Comparison of ENCODE assay signal across 1 cellular context in the genomic region with DNA sequence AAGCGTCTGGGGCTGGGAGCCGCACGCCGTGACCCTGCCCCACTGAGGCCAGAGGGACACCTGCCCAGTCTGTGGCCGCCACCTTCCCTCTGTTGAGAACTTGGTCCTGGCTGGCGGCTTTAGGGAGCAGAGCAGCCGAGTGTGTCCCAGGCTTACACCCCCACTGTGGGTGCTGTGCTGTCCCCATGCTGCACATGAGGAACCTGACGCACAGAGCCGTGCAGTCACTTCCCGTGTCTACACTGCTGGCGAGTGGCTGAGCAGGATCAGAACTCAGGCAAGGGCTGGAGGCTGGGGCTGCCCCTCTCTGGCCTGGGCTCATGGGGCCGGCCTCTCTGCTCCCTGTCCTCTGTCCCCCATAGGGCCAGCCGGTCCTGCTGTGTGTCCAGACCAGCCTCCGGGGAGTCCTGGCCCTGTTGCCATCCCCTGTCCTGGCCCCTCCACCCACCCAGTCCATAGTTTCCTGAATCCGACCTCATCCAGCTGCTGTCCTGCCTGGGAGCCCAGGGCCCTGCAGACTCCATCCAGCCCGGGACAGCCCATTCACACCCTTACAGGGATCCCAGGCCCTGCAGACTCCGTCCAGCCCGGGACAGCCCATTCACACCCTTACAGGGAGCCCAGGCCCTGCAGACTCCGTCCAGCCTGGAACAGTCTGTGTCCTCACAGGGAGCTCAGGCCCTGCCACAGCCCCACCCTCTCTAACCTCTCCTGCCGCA.
TF ChIP-seq lines count a peak whose summit lies in the region.

No MANE protein-coding gene starts in this region.

TF ChIP-seq in HEK293, 187 proteins besides CTCF, POLR2A, EP300 and RAD21 (continued from another document):
- peak; percentile 67 for TF ChIP-seq PRDM10 (tag by site-specific recombination; IDR thresholded peaks at IDR 0.05)
- no peak for TF ChIP-seq ZNF280D (tag by site-specific recombination; IDR thresholded peaks at IDR 0.05)
- 0 out of 2 replicates have a peak, but pooled peaks have one; percentile 10 for TF ChIP-seq ZBTB8A (tag by site-specific recombination; IDR thresholded peaks at IDR 0.05)
- TF ChIP-seq ZNF660 (tag by site-specific recombination; IDR thresholded peaks at IDR 0.05): no peak
- TF ChIP-seq ZNF114 (tag by site-specific recombination; IDR thresholded peaks at IDR 0.05): no peak
- TF ChIP-seq ZNF843 (tag by site-specific recombination; IDR thresholded peaks at IDR 0.05): no peak
- no peak for TF ChIP-seq ZNF664 (tag by site-specific recombination; IDR thresholded peaks at IDR 0.05)
- no peak for TF ChIP-seq KLF9 (tag by site-specific recombination; IDR thresholded peaks at IDR 0.05; ENCODE audit: low read depth)
- no peak for TF ChIP-seq YY2 (tag by site-specific recombination; IDR thresholded peaks at IDR 0.05)
- TF ChIP-seq ZFHX2 (tag by site-specific recombination; conservative IDR thresholded peaks at IDR 0.05): no peak
- no peak for TF ChIP-seq ZNF629 (tag by site-specific recombination; IDR thresholded peaks at IDR 0.05)
- no peak for TF ChIP-seq ZNF155 (tag by site-specific recombination; IDR thresholded peaks at IDR 0.05)
- no peak for TF ChIP-seq ZEB2 (tag by site-specific recombination; IDR thresholded peaks at IDR 0.05)
- TF ChIP-seq ZNF600 (tag by site-specific recombination; IDR thresholded peaks at IDR 0.05): peak; percentile 53
- no peak for TF ChIP-seq ZNF133 (tag by site-specific recombination; IDR thresholded peaks at IDR 0.05)
- TF ChIP-seq ZNF701 (tag by site-specific recombination; IDR thresholded peaks at IDR 0.05): no peak
